In genomic region chr20:33796263-33796906, GRCh38 we compare ENCODE assay signal across 1 cellular context.
TF ChIP-seq lines count a peak whose summit lies in the region.

No MANE protein-coding gene starts in this region.

TF ChIP-seq in SK-N-SH treated with all-trans-retinoic acid at 6 μM for 48 hours, 23 proteins besides CTCF, POLR2A, EP300 and RAD21 (continued from another document):
- TF ChIP-seq, protein P1, sequence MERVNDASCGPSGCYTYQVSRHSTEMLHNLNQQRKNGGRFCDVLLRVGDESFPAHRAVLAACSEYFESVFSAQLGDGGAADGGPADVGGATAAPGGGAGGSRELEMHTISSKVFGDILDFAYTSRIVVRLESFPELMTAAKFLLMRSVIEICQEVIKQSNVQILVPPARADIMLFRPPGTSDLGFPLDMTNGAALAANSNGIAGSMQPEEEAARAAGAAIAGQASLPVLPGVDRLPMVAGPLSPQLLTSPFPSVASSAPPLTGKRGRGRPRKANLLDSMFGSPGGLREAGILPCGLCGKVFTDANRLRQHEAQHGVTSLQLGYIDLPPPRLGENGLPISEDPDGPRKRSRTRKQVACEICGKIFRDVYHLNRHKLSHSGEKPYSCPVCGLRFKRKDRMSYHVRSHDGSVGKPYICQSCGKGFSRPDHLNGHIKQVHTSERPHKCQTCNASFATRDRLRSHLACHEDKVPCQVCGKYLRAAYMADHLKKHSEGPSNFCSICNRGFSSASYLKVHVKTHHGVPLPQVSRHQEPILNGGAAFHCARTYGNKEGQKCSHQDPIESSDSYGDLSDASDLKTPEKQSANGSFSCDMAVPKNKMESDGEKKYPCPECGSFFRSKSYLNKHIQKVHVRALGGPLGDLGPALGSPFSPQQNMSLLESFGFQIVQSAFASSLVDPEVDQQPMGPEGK (CRISPR knock-in tag; IDR thresholded peaks at IDR 0.05; ENCODE audit: borderline replicate concordance): no peak
- TF ChIP-seq, protein P2, sequence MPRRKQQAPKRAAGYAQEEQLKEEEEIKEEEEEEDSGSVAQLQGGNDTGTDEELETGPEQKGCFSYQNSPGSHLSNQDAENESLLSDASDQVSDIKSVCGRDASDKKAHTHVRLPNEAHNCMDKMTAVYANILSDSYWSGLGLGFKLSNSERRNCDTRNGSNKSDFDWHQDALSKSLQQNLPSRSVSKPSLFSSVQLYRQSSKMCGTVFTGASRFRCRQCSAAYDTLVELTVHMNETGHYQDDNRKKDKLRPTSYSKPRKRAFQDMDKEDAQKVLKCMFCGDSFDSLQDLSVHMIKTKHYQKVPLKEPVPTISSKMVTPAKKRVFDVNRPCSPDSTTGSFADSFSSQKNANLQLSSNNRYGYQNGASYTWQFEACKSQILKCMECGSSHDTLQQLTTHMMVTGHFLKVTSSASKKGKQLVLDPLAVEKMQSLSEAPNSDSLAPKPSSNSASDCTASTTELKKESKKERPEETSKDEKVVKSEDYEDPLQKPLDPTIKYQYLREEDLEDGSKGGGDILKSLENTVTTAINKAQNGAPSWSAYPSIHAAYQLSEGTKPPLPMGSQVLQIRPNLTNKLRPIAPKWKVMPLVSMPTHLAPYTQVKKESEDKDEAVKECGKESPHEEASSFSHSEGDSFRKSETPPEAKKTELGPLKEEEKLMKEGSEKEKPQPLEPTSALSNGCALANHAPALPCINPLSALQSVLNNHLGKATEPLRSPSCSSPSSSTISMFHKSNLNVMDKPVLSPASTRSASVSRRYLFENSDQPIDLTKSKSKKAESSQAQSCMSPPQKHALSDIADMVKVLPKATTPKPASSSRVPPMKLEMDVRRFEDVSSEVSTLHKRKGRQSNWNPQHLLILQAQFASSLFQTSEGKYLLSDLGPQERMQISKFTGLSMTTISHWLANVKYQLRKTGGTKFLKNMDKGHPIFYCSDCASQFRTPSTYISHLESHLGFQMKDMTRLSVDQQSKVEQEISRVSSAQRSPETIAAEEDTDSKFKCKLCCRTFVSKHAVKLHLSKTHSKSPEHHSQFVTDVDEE (CRISPR knock-in tag; IDR thresholded peaks at IDR 0.05): no peak
